Comparison of ENCODE assay signal across 17 cellular contexts in the genomic region with DNA sequence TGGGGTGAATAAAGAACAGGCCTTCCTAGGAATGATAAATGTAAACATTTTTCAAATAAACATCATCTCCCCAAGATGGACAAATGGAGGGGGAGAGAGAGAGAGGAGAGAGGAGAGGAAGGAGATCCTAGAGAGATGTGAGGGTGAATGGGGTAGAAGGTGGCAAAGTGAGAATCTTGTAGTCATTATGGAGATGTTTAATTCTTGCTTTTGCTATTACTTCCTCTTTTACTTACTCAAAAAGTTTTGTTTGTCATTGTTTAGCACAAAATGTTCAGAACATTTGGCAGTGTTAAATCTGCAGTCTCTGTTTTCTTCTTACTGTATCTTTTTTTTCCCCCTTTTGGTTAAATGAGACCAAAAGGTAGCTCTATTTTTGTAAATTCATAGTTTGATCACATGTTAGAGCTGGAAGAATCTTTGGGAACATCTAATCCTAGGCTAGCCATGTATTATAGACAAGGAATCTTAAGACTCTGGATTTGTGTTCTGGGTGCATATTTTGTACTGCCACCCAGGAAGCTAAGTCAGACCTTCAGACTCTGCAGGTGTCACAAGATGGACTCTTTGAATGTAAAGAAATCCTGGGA.
"Had no signal": no experiment of that assay in that cellular context is flagged by ENCODE, and none has a peak within 500 bp of the region (broad histone marks: within the 10 kb centered on the region; RNA-seq: fewer than 3 reads in every experiment).

No MANE protein-coding gene starts in this region.

- H3K4me1 ChIP-seq: ascending aorta, heart left ventricle had no signal

- H3K36me3 Mint-ChIP-seq: activated CD8-positive, alpha-beta memory T cell treated with anti-CD3 and anti-CD28 coated beads, Interleukin-2, amount 10 ng/mL, durations not matched to agents 7 days and 5 days; activated naive CD8-positive, alpha-beta T cell treated with anti-CD3 and anti-CD28 coated beads for 36 hours; natural killer cell treated with Interleukin-12 subunit alpha and Interleukin-12 subunit beta and Interleukin-15 and Interleukin-18, amount 100 ng/mL, for 72 hours had no signal

- H3K9me3 ChIP-seq: ascending aorta, heart left ventricle, thyroid gland had no signal

- H3K9me3 Mint-ChIP-seq: activated naive CD8-positive, alpha-beta T cell treated with anti-CD3 and anti-CD28 coated beads for 36 hours; activated T-cell treated with anti-CD3 and anti-CD28 coated beads, Interleukin-2, amount 50 U/mL, for 24 hours; natural killer cell treated with Interleukin-12 subunit alpha and Interleukin-12 subunit beta and Interleukin-15 and Interleukin-18, amount 100 ng/mL, for 72 hours; stimulated activated naive CD8-positive, alpha-beta T cell treated with anti-CD3 and anti-CD28 coated beads, Interleukin-15, Interleukin-2, amounts not matched to agents 100 ng/mL and 50 ng/mL, for 24 hours; T-helper 2 cell treated with Interferon-gamma antibody and Interleukin-4, amounts not matched to agents 5 μg/mL and 100 μg/mL, for 36 hours had no signal

- DNase-seq: activated CD4-positive, alpha-beta T cell treated with anti-CD3 and anti-CD28 coated beads, Interleukin-2, amount 50 U/mL, for 4 hours; activated CD4-positive, CD25-positive, alpha-beta regulatory T cell treated with anti-CD3 and anti-CD28 coated beads, Interleukin-2, amount 50 U/mL, for 72 hours; activated CD8-positive, alpha-beta memory T cell treated with anti-CD3 and anti-CD28 coated beads, Interleukin-2, amount 10 ng/mL, durations not matched to agents 7 days and 5 days; activated gamma-delta T cell treated with Interleukin-2 at 50 U/mL for 16 hours; activated naive CD8-positive, alpha-beta T cell treated with anti-CD3 and anti-CD28 coated beads for 36 hours; activated T-cell treated with anti-CD3 and anti-CD28 coated beads, Interleukin-2, amount 50 U/mL, for 24 hours; foreskin melanocyte; heart left ventricle; left ventricle myocardium superior; mesenchymal stem cell; stimulated activated CD4-positive, alpha-beta T cell treated with anti-CD3 and anti-CD28 coated beads, Interleukin-12 subunit alpha, Interleukin-12 subunit beta, amount 100 ng/mL, for 4 hours; thyroid gland had no signal

- ATAC-seq: activated CD8-positive, alpha-beta memory T cell treated with anti-CD3 and anti-CD28 coated beads, Interleukin-2, amount 10 ng/mL, durations not matched to agents 7 days and 5 days; heart left ventricle; left ventricle myocardium superior; natural killer cell treated with Interleukin-12 subunit alpha and Interleukin-12 subunit beta and Interleukin-15 and Interleukin-18, amount 100 ng/mL, for 72 hours had no signal

- H3K4me3 Mint-ChIP-seq: activated CD8-positive, alpha-beta memory T cell treated with anti-CD3 and anti-CD28 coated beads, Interleukin-2, amount 10 ng/mL, durations not matched to agents 7 days and 5 days; activated naive CD8-positive, alpha-beta T cell treated with anti-CD3 and anti-CD28 coated beads for 36 hours; activated T-cell treated with anti-CD3 and anti-CD28 coated beads, Interleukin-2, amount 50 U/mL, for 24 hours; natural killer cell treated with Interleukin-12 subunit alpha and Interleukin-12 subunit beta and Interleukin-15 and Interleukin-18, amount 100 ng/mL, for 72 hours; stimulated activated naive CD8-positive, alpha-beta T cell treated with anti-CD3 and anti-CD28 coated beads, Interleukin-15, Interleukin-2, amounts not matched to agents 100 ng/mL and 50 ng/mL, for 24 hours; T-helper 2 cell treated with Interferon-gamma antibody and Interleukin-4, amounts not matched to agents 5 μg/mL and 100 μg/mL, for 36 hours had no signal

- H3K4me1 Mint-ChIP-seq: activated CD8-positive, alpha-beta memory T cell treated with anti-CD3 and anti-CD28 coated beads, Interleukin-2, amount 10 ng/mL, durations not matched to agents 7 days and 5 days; activated naive CD8-positive, alpha-beta T cell treated with anti-CD3 and anti-CD28 coated beads for 36 hours had no signal

- H3K27ac ChIP-seq: ascending aorta, cardiac muscle cell, heart left ventricle, thyroid gland had no signal

- H3K27ac Mint-ChIP-seq: activated CD8-positive, alpha-beta memory T cell treated with anti-CD3 and anti-CD28 coated beads, Interleukin-2, amount 10 ng/mL, durations not matched to agents 7 days and 5 days; activated naive CD8-positive, alpha-beta T cell treated with anti-CD3 and anti-CD28 coated beads for 36 hours; activated T-cell treated with anti-CD3 and anti-CD28 coated beads, Interleukin-2, amount 50 U/mL, for 24 hours; natural killer cell treated with Interleukin-12 subunit alpha and Interleukin-12 subunit beta and Interleukin-15 and Interleukin-18, amount 100 ng/mL, for 72 hours; stimulated activated naive CD8-positive, alpha-beta T cell treated with anti-CD3 and anti-CD28 coated beads, Interleukin-15, Interleukin-2, amounts not matched to agents 100 ng/mL and 50 ng/mL, for 24 hours; T-helper 2 cell treated with Interferon-gamma antibody and Interleukin-4, amounts not matched to agents 5 μg/mL and 100 μg/mL, for 36 hours had no signal

- H3K4me3 ChIP-seq: ascending aorta, cardiac muscle cell, heart left ventricle, thyroid gland had no signal

- H3K27me3 ChIP-seq: ascending aorta, cardiac muscle cell, heart left ventricle, thyroid gland had no signal

- H3K27me3 Mint-ChIP-seq: activated CD8-positive, alpha-beta memory T cell treated with anti-CD3 and anti-CD28 coated beads, Interleukin-2, amount 10 ng/mL, durations not matched to agents 7 days and 5 days; stimulated activated naive CD8-positive, alpha-beta T cell treated with anti-CD3 and anti-CD28 coated beads, Interleukin-15, Interleukin-2, amounts not matched to agents 100 ng/mL and 50 ng/mL, for 24 hours had no signal

- H3K36me3 ChIP-seq: ascending aorta, cardiac muscle cell, heart left ventricle, thyroid gland had no signal
